In genomic region chr3:108565506-108565905, GRCh38 we compare ENCODE assay signal across 24 cellular contexts.
"Had no signal": no experiment of that assay in that cellular context is flagged by ENCODE, and none has a peak within 500 bp of the region (broad histone marks: within the 10 kb centered on the region; RNA-seq: fewer than 3 reads in every experiment).

No MANE protein-coding gene starts in this region.

- H3K4me1 ChIP-seq: SJSA1 had no signal

- H3K27me3 ChIP-seq: brain microvascular endothelial cell, cardiac muscle cell, SJSA1 had no signal

- H3K4me3 Mint-ChIP-seq: activated CD4-positive, alpha-beta memory T cell treated with anti-CD3 and anti-CD28 coated beads, Interleukin-2, amount 10 ng/mL, durations not matched to agents 7 days and 5 days; activated CD4-positive, alpha-beta T cell treated with anti-CD3 and anti-CD28 coated beads, Interleukin-2, amount 10 ng/mL, durations not matched to agents 7 days and 5 days; activated naive CD4-positive, alpha-beta T cell treated with anti-CD3 and anti-CD28 coated beads for 36 hours; activated naive CD8-positive, alpha-beta T cell treated with anti-CD3 and anti-CD28 coated beads for 36 hours; activated T-helper 17 cell treated with anti-CD3 and anti-CD28 coated beads, Interleukin-2, amount 50 U/mL, for 72 hours; T-cell had no signal

- H3K27me3 Mint-ChIP-seq: activated CD4-positive, alpha-beta memory T cell treated with anti-CD3 and anti-CD28 coated beads, Interleukin-2, amount 10 ng/mL, durations not matched to agents 7 days and 5 days; activated CD4-positive, alpha-beta T cell treated with anti-CD3 and anti-CD28 coated beads, Interleukin-2, amount 10 ng/mL, durations not matched to agents 7 days and 5 days; activated naive CD8-positive, alpha-beta T cell treated with anti-CD3 and anti-CD28 coated beads for 36 hours; activated T-helper 17 cell treated with anti-CD3 and anti-CD28 coated beads, Interleukin-2, amount 50 U/mL, for 72 hours; T-cell had no signal

- H3K9me3 Mint-ChIP-seq: activated CD4-positive, alpha-beta memory T cell treated with anti-CD3 and anti-CD28 coated beads, Interleukin-2, amount 10 ng/mL, durations not matched to agents 7 days and 5 days; activated CD4-positive, alpha-beta T cell treated with anti-CD3 and anti-CD28 coated beads, Interleukin-2, amount 10 ng/mL, durations not matched to agents 7 days and 5 days; activated naive CD4-positive, alpha-beta T cell treated with anti-CD3 and anti-CD28 coated beads for 36 hours; activated naive CD8-positive, alpha-beta T cell treated with anti-CD3 and anti-CD28 coated beads for 36 hours; activated T-helper 17 cell treated with anti-CD3 and anti-CD28 coated beads, Interleukin-2, amount 50 U/mL, for 72 hours; T-cell had no signal

- H3K27ac Mint-ChIP-seq: activated CD4-positive, alpha-beta memory T cell treated with anti-CD3 and anti-CD28 coated beads, Interleukin-2, amount 10 ng/mL, durations not matched to agents 7 days and 5 days; activated naive CD4-positive, alpha-beta T cell treated with anti-CD3 and anti-CD28 coated beads for 36 hours; activated naive CD8-positive, alpha-beta T cell treated with anti-CD3 and anti-CD28 coated beads for 36 hours; T-cell had no signal

- DNase-seq: activated CD4-positive, alpha-beta memory T cell treated with anti-CD3 and anti-CD28 coated beads, Interleukin-2, amount 10 ng/mL, durations not matched to agents 7 days and 5 days; activated CD4-positive, alpha-beta T cell treated with anti-CD3 and anti-CD28 coated beads, Interleukin-2, amount 10 ng/mL, durations not matched to agents 7 days and 5 days; activated CD4-positive, CD25-positive, alpha-beta regulatory T cell; activated gamma-delta T cell; activated naive CD4-positive, alpha-beta T cell treated with anti-CD3 and anti-CD28 coated beads for 36 hours; activated naive CD8-positive, alpha-beta T cell treated with anti-CD3 and anti-CD28 coated beads for 36 hours; activated T-cell treated with anti-CD3 and anti-CD28 coated beads for 4 hours; activated T-cell treated with anti-CD3 and anti-CD28 coated beads, Interleukin-2, amount 50 U/mL, for 48 hours; brain microvascular endothelial cell; NCI-H1092 treated with DMSO at 0.1 percent for 48 hours; NCI-H1436; NCI-H1694 treated with DMSO at 0.1 percent for 48 hours; NCI-H2029 treated with DMSO at 0.1 percent for 48 hours; NCI-H510A treated with DMSO at 0.1 percent for 48 hours; NCI-H69; PC-3; SHP77; T-cell; T1000 had no signal

- H3K27ac ChIP-seq: brain microvascular endothelial cell, cardiac muscle cell, SJSA1, VCaP had no signal

- ATAC-seq: activated T-helper 17 cell treated with anti-CD3 and anti-CD28 coated beads, Interleukin-2, amount 50 U/mL, for 72 hours; T-cell had no signal

- H3K4me3 ChIP-seq: cardiac muscle cell, SJSA1 had no signal

- FAIRE-seq: TTC549 had no signal

- H3K4me1 Mint-ChIP-seq: activated T-helper 17 cell treated with anti-CD3 and anti-CD28 coated beads, Interleukin-2, amount 50 U/mL, for 72 hours had no signal

- H3K36me3 ChIP-seq: brain microvascular endothelial cell had no signal

- H3K9me3 ChIP-seq: SJSA1 had no signal
